10 cellular contexts compared by ENCODE assay signal in the genomic region with DNA sequence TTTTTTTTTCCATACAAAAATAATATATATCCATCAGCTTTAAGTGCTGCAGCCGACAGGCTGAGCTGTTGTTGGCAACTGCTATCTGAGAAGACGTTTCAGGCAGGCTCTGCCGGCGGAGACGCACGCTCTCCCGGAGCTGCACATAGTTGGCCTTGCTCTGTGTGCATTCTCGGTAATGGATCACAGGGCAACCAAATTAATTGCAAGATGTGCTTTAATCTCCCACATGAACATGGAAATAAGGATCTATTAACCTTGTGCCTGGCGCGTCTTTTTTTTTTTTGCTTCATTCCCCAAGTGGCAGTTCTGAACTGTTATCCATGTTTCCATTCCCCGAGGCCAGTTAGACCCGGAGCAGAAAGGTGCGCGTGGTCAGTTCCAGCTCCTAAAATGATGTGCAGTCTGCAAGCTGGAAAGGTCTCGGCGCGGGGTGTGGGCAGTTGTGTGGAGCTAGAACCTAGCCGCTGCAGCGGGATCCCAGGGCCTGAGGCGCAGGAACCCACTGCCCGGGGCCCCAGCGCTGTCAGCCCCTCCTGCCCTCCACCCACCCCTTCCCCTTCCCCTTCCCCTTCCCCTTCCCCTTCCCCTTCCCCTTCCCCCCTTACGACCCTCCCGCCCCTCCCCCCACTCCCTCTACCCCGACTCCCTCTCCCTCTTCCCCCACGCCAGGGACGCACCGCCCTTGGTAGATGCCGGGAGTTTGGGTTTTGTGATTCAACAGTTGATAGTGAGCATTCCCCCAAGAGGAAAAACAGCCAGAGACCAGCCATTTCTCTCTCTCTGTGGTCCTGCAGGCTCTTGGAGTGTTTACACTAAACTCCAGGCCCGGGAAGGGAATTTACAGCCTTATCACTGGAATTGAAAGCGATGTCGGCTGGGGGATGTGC.
DNase-seq lines count a peak whose midpoint lies in the region; ATAC-seq and TF ChIP-seq lines count a peak whose summit lies in the region.
"Had no signal": no experiment of that assay in that cellular context is flagged by ENCODE, and none has a peak within 500 bp of the region (broad histone marks: within the 10 kb centered on the region; RNA-seq: fewer than 3 reads in every experiment).

No MANE protein-coding gene starts in this region.

- H3K9me3 Mint-ChIP-seq in stimulated activated naive CD8-positive, alpha-beta T cell treated with anti-CD3 and anti-CD28 coated beads, Interleukin-15, amount 100 ng/mL, for 72 hours = no peaks in the 10 kb centered on the region

- peaks cover 8% of the 10 kb centered on the region for H3K4me1 Mint-ChIP-seq in stimulated activated naive CD8-positive, alpha-beta T cell treated with anti-CD3 and anti-CD28 coated beads, Interleukin-15, amount 100 ng/mL, for 72 hours

- peak; percentile 26 for ATAC-seq in stimulated activated naive CD8-positive, alpha-beta T cell treated with anti-CD3 and anti-CD28 coated beads, Interleukin-15, amount 100 ng/mL, for 72 hours
- ATAC-seq in stimulated activated naive CD8-positive, alpha-beta T cell treated with anti-CD3 and anti-CD28 coated beads, Interleukin-15, Interleukin-2, amounts not matched to agents 100 U/mL and 50 U/mL, for 24 hours = no peak
- ATAC-seq in left lobe of liver = no peak
- no peak for ATAC-seq in GM18520 (IDR thresholded peaks at IDR 0.05; ENCODE audit: unreplicated experiment)

- H3K27ac Mint-ChIP-seq in stimulated activated naive CD8-positive, alpha-beta T cell treated with anti-CD3 and anti-CD28 coated beads, Interleukin-15, amount 100 ng/mL, for 72 hours = no peak overlapping the region

- DNase-seq in stimulated activated naive CD8-positive, alpha-beta T cell treated with anti-CD3 and anti-CD28 coated beads, Interleukin-15, amount 100 ng/mL, for 72 hours = no peak
- DNase-seq in stimulated activated naive CD8-positive, alpha-beta T cell treated with anti-CD3 and anti-CD28 coated beads, Interleukin-15, Interleukin-2, amounts not matched to agents 100 U/mL and 50 U/mL, for 24 hours = no peak
- DNase-seq in fibroblast of lung (ENCODE audit: low read depth in 2 of 2) (peak; percentile 48 to 60), mucosa of gallbladder (ENCODE audit: low spot score) (peak; percentile 23), left lobe of liver (ENCODE audit: low spot score) (no peak), mesenteric fat pad (ENCODE audit: low spot score) (no peak)
- DNase-seq in stimulated activated CD4-positive, alpha-beta T cell treated with anti-CD3 and anti-CD28 coated beads, Interleukin-4, amount 100 ng/mL, for 4 hours = no peak
- DNase-seq: occipital lobe had no signal

- H3K4me3 ChIP-seq in fibroblast of lung (replicated peaks in 1 of 4; ENCODE audit: control extremely low read depth in 1 of 4, insufficient read depth in 1 of 4, low read depth in 3 of 4, low read length in 4 of 4) = peak overlapping the region; percentile 44 to 63 (median 51)
- H3K4me3 ChIP-seq: BLaER1 treated with 17β-estradiol and CSF1 and Interleukin-3, amounts not matched to agents 10 nM and 100 nM had no signal

- peak overlapping the region; percentile 82 for H2AFZ ChIP-seq in fibroblast of lung (ENCODE audit: low read length)

- no peaks in the 10 kb centered on the region for H3K4me1 ChIP-seq in fibroblast of lung (ENCODE audit: control insufficient read depth, extremely low read depth, insufficient read depth, low read length)
- H3K4me1 ChIP-seq: BLaER1 treated with 17β-estradiol and CSF1 and Interleukin-3, amounts not matched to agents 10 nM and 100 nM had no signal

- no peaks in the 10 kb centered on the region for H3K79me2 ChIP-seq in fibroblast of lung (ENCODE audit: control insufficient read depth, insufficient read depth, low read length)

- H4K20me1 ChIP-seq in fibroblast of lung (ENCODE audit: control insufficient read depth, extremely low read depth, insufficient read depth, low read length) = no peaks in the 10 kb centered on the region
- H4K20me1 ChIP-seq: BLaER1 treated with 17β-estradiol and CSF1 and Interleukin-3, amounts not matched to agents 10 nM and 100 nM had no signal

- no peaks in the 10 kb centered on the region for H3K9me3 ChIP-seq in fibroblast of lung (ENCODE audit: control insufficient read depth, insufficient read depth, low read depth, low read length)
- H3K9me3 ChIP-seq: BLaER1 treated with 17β-estradiol and CSF1 and Interleukin-3, amounts not matched to agents 10 nM and 100 nM had no signal

- no peak overlapping the region for H3K27ac ChIP-seq in fibroblast of lung (ENCODE audit: insufficient read depth, low read length)
- H3K27ac ChIP-seq: BLaER1 treated with 17β-estradiol and CSF1 and Interleukin-3, amounts not matched to agents 10 nM and 100 nM had no signal

- no peaks in the 10 kb centered on the region for H3K27me3 ChIP-seq in fibroblast of lung (ENCODE audit: control insufficient read depth, insufficient read depth, low read length)
- H3K27me3 ChIP-seq: BLaER1 treated with 17β-estradiol and CSF1 and Interleukin-3, amounts not matched to agents 10 nM and 100 nM had no signal

- peak overlapping the region; percentile 86 for H3K4me2 ChIP-seq in fibroblast of lung (ENCODE audit: extremely low read depth, insufficient read depth, low read length)
- H3K4me2 ChIP-seq: BLaER1 treated with 17β-estradiol and CSF1 and Interleukin-3, amounts not matched to agents 10 nM and 100 nM had no signal

- H3K27me3 Mint-ChIP-seq in stimulated activated naive CD8-positive, alpha-beta T cell treated with anti-CD3 and anti-CD28 coated beads, Interleukin-15, amount 100 ng/mL, for 72 hours = peaks cover 51% of the 10 kb centered on the region

- H3K4me3 Mint-ChIP-seq in stimulated activated naive CD8-positive, alpha-beta T cell treated with anti-CD3 and anti-CD28 coated beads, Interleukin-15, amount 100 ng/mL, for 72 hours = no peak overlapping the region

- no peak overlapping the region for H3K9ac ChIP-seq in fibroblast of lung (ENCODE audit: insufficient read depth, low read length)
- H3K9ac ChIP-seq: BLaER1 treated with 17β-estradiol and CSF1 and Interleukin-3, amounts not matched to agents 10 nM and 100 nM had no signal

- H3K36me3 ChIP-seq in fibroblast of lung (ENCODE audit: control insufficient read depth, insufficient read depth, low read length) = no peaks in the 10 kb centered on the region
- H3K36me3 ChIP-seq: BLaER1 treated with 17β-estradiol and CSF1 and Interleukin-3, amounts not matched to agents 10 nM and 100 nM had no signal

- no peak for TF ChIP-seq CTCF in fibroblast of lung (conservative IDR thresholded peaks at IDR 0.05 in 1 of 2, IDR thresholded peaks at IDR 0.05 in 1 of 2; ENCODE audit: low read depth in 1 of 2, low read length in 2 of 2)

Comparison
In these comparisons a context has a peak if more than half of its experiments do, and no peak if none do; other contexts are left out.
1. DNase-seq: peak in fibroblast of lung (2 of 2) and mucosa of gallbladder (single experiment); none in stimulated activated naive CD8-positive, alpha-beta T cell treated with anti-CD3 and anti-CD28 coated beads, Interleukin-15, amount 100 ng/mL, for 72 hours (0 of 2), stimulated activated naive CD8-positive, alpha-beta T cell treated with anti-CD3 and anti-CD28 coated beads, Interleukin-15, Interleukin-2, amounts not matched to agents 100 U/mL and 50 U/mL, for 24 hours (single experiment), stimulated activated CD4-positive, alpha-beta T cell treated with anti-CD3 and anti-CD28 coated beads, Interleukin-4, amount 100 ng/mL, for 4 hours (0 of 2), left lobe of liver (single experiment) and mesenteric fat pad (single experiment).